Comparison of ENCODE assay signal across 16 cellular contexts in genomic region chr6:140344149-140344913, GRCh38.
DNase-seq lines count a peak whose midpoint lies in the region; ATAC-seq and TF ChIP-seq lines count a peak whose summit lies in the region.
"Had no signal": no experiment of that assay in that cellular context is flagged by ENCODE, and none has a peak within 500 bp of the region (broad histone marks: within the 10 kb centered on the region; RNA-seq: fewer than 3 reads in every experiment).

No MANE protein-coding gene starts in this region.

- peak overlapping the region; percentile 29 for H3K27ac ChIP-seq in GM23248
- H3K27ac ChIP-seq in CD4-positive, alpha-beta memory T cell (ENCODE audit: low read depth, low read length): no peak overlapping the region
- no peak overlapping the region for H3K27ac ChIP-seq in endodermal cell (ENCODE audit: low read depth, low read length)
- H3K27ac ChIP-seq in prostate gland: no peak overlapping the region

- no peaks in the 10 kb centered on the region for H4K20me1 ChIP-seq in GM23248 (ENCODE audit: insufficient read depth)

- no peaks in the 10 kb centered on the region for H3K79me2 ChIP-seq in GM23248 (ENCODE audit: insufficient read depth)

- no peak overlapping the region for H3K9ac ChIP-seq in GM23248
- H3K9ac ChIP-seq in endodermal cell (ENCODE audit: extremely low read depth, low read length, poor library complexity, severe bottlenecking): no peak overlapping the region

- TF ChIP-seq CTCF in fibroblast of villous mesenchyme (IDR thresholded peaks at IDR 0.05; ENCODE audit: insufficient read depth, low read depth, low read length) (no peak), endodermal cell (conservative IDR thresholded peaks at IDR 0.05) (no peak), prostate gland (IDR thresholded peaks at IDR 0.05) (no peak)

- H3K9me3 Mint-ChIP-seq in CD4-positive, alpha-beta memory T cell: no peaks in the 10 kb centered on the region
- H3K9me3 Mint-ChIP-seq in endodermal cell: peaks cover 6% of the 10 kb centered on the region
- H3K9me3 Mint-ChIP-seq: activated T-cell treated with anti-CD3 and anti-CD28 coated beads, Interleukin-2, amount 50 U/mL, for 24 hours; nephron had no signal

- H3K4me1 ChIP-seq in GM23248 (ENCODE audit: insufficient read depth) (peaks cover 42% of the 10 kb centered on the region), endodermal cell (ENCODE audit: control insufficient read depth, insufficient read depth, low read length) (no peaks in the 10 kb centered on the region), prostate gland (replicated peaks) (no peaks in the 10 kb centered on the region)
- H3K4me1 ChIP-seq in CD4-positive, alpha-beta memory T cell (ENCODE audit: insufficient read depth, low read length): no peaks in the 10 kb centered on the region

- TF ChIP-seq POLR2A in prostate gland (IDR thresholded peaks at IDR 0.05): no peak

- no peak overlapping the region for H3K27ac Mint-ChIP-seq in CD4-positive, alpha-beta memory T cell
- H3K27ac Mint-ChIP-seq in endodermal cell: no peak overlapping the region
- H3K27ac Mint-ChIP-seq: activated T-cell treated with anti-CD3 and anti-CD28 coated beads, Interleukin-2, amount 50 U/mL, for 24 hours; immature natural killer cell; type B pancreatic cell had no signal

- peaks cover 6% of the 10 kb centered on the region; the same call in 1 of the 2 replicates for H3K36me3 ChIP-seq in GM23248 (ENCODE audit: low read depth)
- no peaks in the 10 kb centered on the region for H3K36me3 ChIP-seq in CD4-positive, alpha-beta memory T cell (ENCODE audit: insufficient read depth, low read length)
- no peaks in the 10 kb centered on the region for H3K36me3 ChIP-seq in endodermal cell (ENCODE audit: control insufficient read depth, insufficient read depth, low read length)
- no peaks in the 10 kb centered on the region for H3K36me3 ChIP-seq in prostate gland

- ATAC-seq in SK-N-SH treated with all-trans-retinoic acid at 6 μM for 48 hours: peak; percentile 92
- ATAC-seq: activated CD4-positive, CD25-positive, alpha-beta regulatory T cell treated with anti-CD3 and anti-CD28 coated beads, Interleukin-2, amount 50 U/mL, for 24 hours had no signal

- H3K9me2 ChIP-seq in GM23248 (ENCODE audit: insufficient read depth): no peaks in the 10 kb centered on the region

- in situ Hi-C loops in GM23248 (cut with MboI): no loop called here

- H3K27me3 Mint-ChIP-seq in CD4-positive, alpha-beta memory T cell: peaks cover 3% of the 10 kb centered on the region in 2 donors
- H3K27me3 Mint-ChIP-seq in endodermal cell (ENCODE audit: insufficient read depth): no peaks in the 10 kb centered on the region
- H3K27me3 Mint-ChIP-seq: type B pancreatic cell had no signal

- CTCF ChIA-PET in CD4-positive, alpha-beta memory T cell (lab: Charles Lee; ENCODE audit: partially characterized antibody): no interaction called here

- POLR2A ChIA-PET in CD4-positive, alpha-beta memory T cell (lab: Charles Lee; ENCODE audit: partially characterized antibody): no interaction called here

- H3K4me1 Mint-ChIP-seq in CD4-positive, alpha-beta memory T cell: no peaks in the 10 kb centered on the region
- H3K4me1 Mint-ChIP-seq in endodermal cell: peaks cover 3% of the 10 kb centered on the region
- H3K4me1 Mint-ChIP-seq: immature natural killer cell had no signal

- H3F3A ChIP-seq in GM23248 (ENCODE audit: insufficient read depth): peaks cover 38% of the 10 kb centered on the region

- WGBS in GM23248 (ENCODE audit: low coverage in 1 of 2, low lambda C conversion rate in 2 of 2, missing lambda C conversion rate in 2 of 2), 2 experiments: 100% methylated on average over 1 of the region's 1 CpG
- 88% methylated on average over 1 of the region's 1 CpG; no CpG with 5 or more reads in 1 of the 2 experiments for WGBS in endodermal cell (ENCODE audit: insufficient coverage in 1 of 2, insufficient read length in 1 of 2), 2 experiments
- 95% methylated on average over 1 of the region's 1 CpG for WGBS in prostate gland

- no peak overlapping the region for H3K4me3 Mint-ChIP-seq in CD4-positive, alpha-beta memory T cell
- no peak overlapping the region for H3K4me3 Mint-ChIP-seq in endodermal cell
- H3K4me3 Mint-ChIP-seq: activated T-cell treated with anti-CD3 and anti-CD28 coated beads, Interleukin-2, amount 50 U/mL, for 24 hours; immature natural killer cell; nephron; type B pancreatic cell had no signal

- no peak overlapping the region for H3K4me3 ChIP-seq in GM23248
- H3K4me3 ChIP-seq in fibroblast of villous mesenchyme (ENCODE audit: low read depth, low read length): no peak overlapping the region
- H3K4me3 ChIP-seq in CD4-positive, alpha-beta memory T cell (ENCODE audit: low read length in 2 of 2): no peak overlapping the region
- H3K4me3 ChIP-seq in endodermal cell (ENCODE audit: low read length): no peak overlapping the region
- no peak overlapping the region for H3K4me3 ChIP-seq in prostate gland

- peak overlapping the region; percentile 13 for H3K4me2 ChIP-seq in GM23248 (ENCODE audit: unreplicated experiment)

- DNase-seq in GM23248 (peak; percentile 70), fibroblast of villous mesenchyme (ENCODE audit: low read depth) (peak; percentile 30), renal cortical epithelial cell (ENCODE audit: low read depth) (peak; percentile 78), endodermal cell (no peak), prostate gland (ENCODE audit: low spot score) (no peak), NCI-H146 (lab: John Stamatoyannopoulos, UW) (no peak)
- no peak for DNase-seq in CD4-positive, alpha-beta memory T cell
- DNase-seq: activated T-cell treated with anti-CD3 and anti-CD28 coated beads, Interleukin-2, amount 50 U/mL, for 24 hours; DMS153; immature natural killer cell; NCI-H1417; NCI-H774 had no signal

- H3K9me3 ChIP-seq in GM23248 (ENCODE audit: low read depth): no peaks in the 10 kb centered on the region
- no peaks in the 10 kb centered on the region for H3K9me3 ChIP-seq in CD4-positive, alpha-beta memory T cell (ENCODE audit: control insufficient read depth in 1 of 2, low read length in 2 of 2)
- no peaks in the 10 kb centered on the region for H3K9me3 ChIP-seq in endodermal cell (ENCODE audit: control insufficient read depth, low read length)
- H3K9me3 ChIP-seq in prostate gland: no peaks in the 10 kb centered on the region

- no peaks in the 10 kb centered on the region for H3K27me3 ChIP-seq in GM23248 (replicated peaks; ENCODE audit: insufficient read depth)
- no peaks in the 10 kb centered on the region for H3K27me3 ChIP-seq in CD4-positive, alpha-beta memory T cell (ENCODE audit: insufficient read depth, low read length)
- H3K27me3 ChIP-seq in endodermal cell (ENCODE audit: control insufficient read depth, insufficient read depth, low read length, poor library complexity, severe bottlenecking): no peaks in the 10 kb centered on the region
- H3K27me3 ChIP-seq in prostate gland (replicated peaks; ENCODE audit: insufficient read depth): no peaks in the 10 kb centered on the region

- intact Hi-C loops in CD4-positive, alpha-beta memory T cell (cut with micrococcal nuclease): no loop called here
- intact Hi-C loops in prostate gland (cut with DNase I): loop anchor here (10.0 kb wide), 1 partner anchor 970 kb away; the partner anchor contains the start of gene CITED2

- H3K36me3 Mint-ChIP-seq in CD4-positive, alpha-beta memory T cell: no peaks in the 10 kb centered on the region
- no peaks in the 10 kb centered on the region for H3K36me3 Mint-ChIP-seq in endodermal cell (ENCODE audit: low read depth)
- H3K36me3 Mint-ChIP-seq: immature natural killer cell, type B pancreatic cell had no signal

- peak overlapping the region; percentile 48 for H2AFZ ChIP-seq in GM23248

TF ChIP-seq in SK-N-SH treated with all-trans-retinoic acid at 6 μM for 48 hours, 23 proteins besides CTCF, POLR2A, EP300 and RAD21:
- TF ChIP-seq ZNF8 (CRISPR knock-in tag; IDR thresholded peaks at IDR 0.05) (peak; percentile 46; the same call in 1 of the 2 replicates), ZNF565 (CRISPR knock-in tag; conservative IDR thresholded peaks at IDR 0.05; ENCODE audit: low read depth) (no peak), ISL1 (CRISPR knock-in tag; IDR thresholded peaks at IDR 0.05) (peak; percentile 47), ZC3H10 (CRISPR knock-in tag; IDR thresholded peaks at IDR 0.05) (no peak)

Comparison
In these comparisons a context has a peak if more than half of its experiments do, and no peak if none do; other contexts are left out.
1. DNase-seq: peak in GM23248 (single experiment), fibroblast of villous mesenchyme (single experiment) and renal cortical epithelial cell (single experiment); none in CD4-positive, alpha-beta memory T cell (0 of 5), endodermal cell (single experiment), prostate gland (single experiment) and NCI-H146 (single experiment).